In genomic region chr9:97411789-97412627, GRCh38 we compare ENCODE assay signal across 1 cellular context.
A peak's percentile ranks its signal among the peaks of the same experiment; 100 is the strongest.
TF ChIP-seq lines count a peak whose summit lies in the region.

Gene TDRD7 (plus strand): TSS chr9:97412096. CDS start chr9:97428466, 16,370 bp downstream.

TF ChIP-seq in GM12878, 131 proteins besides CTCF, POLR2A, EP300 and RAD21 (continued from another document):
- peak; percentile 74 for TF ChIP-seq SP1 (IDR thresholded peaks at IDR 0.05; ENCODE audit: low read depth, low read length)
- peak; percentile 82 for TF ChIP-seq TCF3 (IDR thresholded peaks at IDR 0.05; ENCODE audit: borderline replicate concordance, insufficient read depth, low read depth, low read length)
- TF ChIP-seq ZNF217 (IDR thresholded peaks at IDR 0.05) = peak; percentile 79
- TF ChIP-seq GATAD2B (conservative IDR thresholded peaks at IDR 0.05; ENCODE audit: low read depth) = peak; percentile 100
- TF ChIP-seq, protein P1, sequence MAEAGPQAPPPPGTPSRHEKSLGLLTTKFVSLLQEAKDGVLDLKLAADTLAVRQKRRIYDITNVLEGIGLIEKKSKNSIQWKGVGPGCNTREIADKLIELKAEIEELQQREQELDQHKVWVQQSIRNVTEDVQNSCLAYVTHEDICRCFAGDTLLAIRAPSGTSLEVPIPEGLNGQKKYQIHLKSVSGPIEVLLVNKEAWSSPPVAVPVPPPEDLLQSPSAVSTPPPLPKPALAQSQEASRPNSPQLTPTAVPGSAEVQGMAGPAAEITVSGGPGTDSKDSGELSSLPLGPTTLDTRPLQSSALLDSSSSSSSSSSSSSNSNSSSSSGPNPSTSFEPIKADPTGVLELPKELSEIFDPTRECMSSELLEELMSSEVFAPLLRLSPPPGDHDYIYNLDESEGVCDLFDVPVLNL (IDR thresholded peaks at IDR 0.05; ENCODE audit: low read depth, low read length) = 0 out of 2 replicates have a peak, but pooled peaks have one; percentile 25
- TF ChIP-seq, protein P2, sequence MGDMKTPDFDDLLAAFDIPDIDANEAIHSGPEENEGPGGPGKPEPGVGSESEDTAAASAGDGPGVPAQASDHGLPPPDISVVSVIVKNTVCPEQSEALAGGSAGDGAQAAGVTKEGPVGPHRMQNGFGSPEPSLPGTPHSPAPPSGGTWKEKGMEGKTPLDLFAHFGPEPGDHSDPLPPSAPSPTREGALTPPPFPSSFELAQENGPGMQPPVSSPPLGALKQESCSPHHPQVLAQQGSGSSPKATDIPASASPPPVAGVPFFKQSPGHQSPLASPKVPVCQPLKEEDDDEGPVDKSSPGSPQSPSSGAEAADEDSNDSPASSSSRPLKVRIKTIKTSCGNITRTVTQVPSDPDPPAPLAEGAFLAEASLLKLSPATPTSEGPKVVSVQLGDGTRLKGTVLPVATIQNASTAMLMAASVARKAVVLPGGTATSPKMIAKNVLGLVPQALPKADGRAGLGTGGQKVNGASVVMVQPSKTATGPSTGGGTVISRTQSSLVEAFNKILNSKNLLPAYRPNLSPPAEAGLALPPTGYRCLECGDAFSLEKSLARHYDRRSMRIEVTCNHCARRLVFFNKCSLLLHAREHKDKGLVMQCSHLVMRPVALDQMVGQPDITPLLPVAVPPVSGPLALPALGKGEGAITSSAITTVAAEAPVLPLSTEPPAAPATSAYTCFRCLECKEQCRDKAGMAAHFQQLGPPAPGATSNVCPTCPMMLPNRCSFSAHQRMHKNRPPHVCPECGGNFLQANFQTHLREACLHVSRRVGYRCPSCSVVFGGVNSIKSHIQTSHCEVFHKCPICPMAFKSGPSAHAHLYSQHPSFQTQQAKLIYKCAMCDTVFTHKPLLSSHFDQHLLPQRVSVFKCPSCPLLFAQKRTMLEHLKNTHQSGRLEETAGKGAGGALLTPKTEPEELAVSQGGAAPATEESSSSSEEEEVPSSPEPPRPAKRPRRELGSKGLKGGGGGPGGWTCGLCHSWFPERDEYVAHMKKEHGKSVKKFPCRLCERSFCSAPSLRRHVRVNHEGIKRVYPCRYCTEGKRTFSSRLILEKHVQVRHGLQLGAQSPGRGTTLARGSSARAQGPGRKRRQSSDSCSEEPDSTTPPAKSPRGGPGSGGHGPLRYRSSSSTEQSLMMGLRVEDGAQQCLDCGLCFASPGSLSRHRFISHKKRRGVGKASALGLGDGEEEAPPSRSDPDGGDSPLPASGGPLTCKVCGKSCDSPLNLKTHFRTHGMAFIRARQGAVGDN (IDR thresholded peaks at IDR 0.05) = peak; percentile 31; the same call in 1 of the 2 replicates
- TF ChIP-seq, protein P3, sequence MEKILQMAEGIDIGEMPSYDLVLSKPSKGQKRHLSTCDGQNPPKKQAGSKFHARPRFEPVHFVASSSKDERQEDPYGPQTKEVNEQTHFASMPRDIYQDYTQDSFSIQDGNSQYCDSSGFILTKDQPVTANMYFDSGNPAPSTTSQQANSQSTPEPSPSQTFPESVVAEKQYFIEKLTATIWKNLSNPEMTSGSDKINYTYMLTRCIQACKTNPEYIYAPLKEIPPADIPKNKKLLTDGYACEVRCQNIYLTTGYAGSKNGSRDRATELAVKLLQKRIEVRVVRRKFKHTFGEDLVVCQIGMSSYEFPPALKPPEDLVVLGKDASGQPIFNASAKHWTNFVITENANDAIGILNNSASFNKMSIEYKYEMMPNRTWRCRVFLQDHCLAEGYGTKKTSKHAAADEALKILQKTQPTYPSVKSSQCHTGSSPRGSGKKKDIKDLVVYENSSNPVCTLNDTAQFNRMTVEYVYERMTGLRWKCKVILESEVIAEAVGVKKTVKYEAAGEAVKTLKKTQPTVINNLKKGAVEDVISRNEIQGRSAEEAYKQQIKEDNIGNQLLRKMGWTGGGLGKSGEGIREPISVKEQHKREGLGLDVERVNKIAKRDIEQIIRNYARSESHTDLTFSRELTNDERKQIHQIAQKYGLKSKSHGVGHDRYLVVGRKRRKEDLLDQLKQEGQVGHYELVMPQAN (conservative IDR thresholded peaks at IDR 0.05) = no peak; the same call in 1 of the 2 replicates
- TF ChIP-seq MTA3 (IDR thresholded peaks at IDR 0.05; ENCODE audit: borderline replicate concordance, low read length) = peak; percentile 79; the same call in 1 of the 2 replicates
- peak; percentile 67 for TF ChIP-seq NRF1 (conservative IDR thresholded peaks at IDR 0.05; ENCODE audit: low read depth, low read length)
- TF ChIP-seq BACH1 (IDR thresholded peaks at IDR 0.05; ENCODE audit: borderline replicate concordance) = peak; percentile 100
- TF ChIP-seq ZNF24 (IDR thresholded peaks at IDR 0.05) = peak; percentile 69
- TF ChIP-seq, protein P4, sequence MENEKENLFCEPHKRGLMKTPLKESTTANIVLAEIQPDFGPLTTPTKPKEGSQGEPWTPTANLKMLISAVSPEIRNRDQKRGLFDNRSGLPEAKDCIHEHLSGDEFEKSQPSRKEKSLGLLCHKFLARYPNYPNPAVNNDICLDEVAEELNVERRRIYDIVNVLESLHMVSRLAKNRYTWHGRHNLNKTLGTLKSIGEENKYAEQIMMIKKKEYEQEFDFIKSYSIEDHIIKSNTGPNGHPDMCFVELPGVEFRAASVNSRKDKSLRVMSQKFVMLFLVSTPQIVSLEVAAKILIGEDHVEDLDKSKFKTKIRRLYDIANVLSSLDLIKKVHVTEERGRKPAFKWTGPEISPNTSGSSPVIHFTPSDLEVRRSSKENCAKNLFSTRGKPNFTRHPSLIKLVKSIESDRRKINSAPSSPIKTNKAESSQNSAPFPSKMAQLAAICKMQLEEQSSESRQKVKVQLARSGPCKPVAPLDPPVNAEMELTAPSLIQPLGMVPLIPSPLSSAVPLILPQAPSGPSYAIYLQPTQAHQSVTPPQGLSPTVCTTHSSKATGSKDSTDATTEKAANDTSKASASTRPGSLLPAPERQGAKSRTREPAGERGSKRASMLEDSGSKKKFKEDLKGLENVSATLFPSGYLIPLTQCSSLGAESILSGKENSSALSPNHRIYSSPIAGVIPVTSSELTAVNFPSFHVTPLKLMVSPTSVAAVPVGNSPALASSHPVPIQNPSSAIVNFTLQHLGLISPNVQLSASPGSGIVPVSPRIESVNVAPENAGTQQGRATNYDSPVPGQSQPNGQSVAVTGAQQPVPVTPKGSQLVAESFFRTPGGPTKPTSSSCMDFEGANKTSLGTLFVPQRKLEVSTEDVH (IDR thresholded peaks at IDR 0.05; ENCODE audit: low read depth, partially characterized antibody) = no peak
- TF ChIP-seq IRF4 (IDR thresholded peaks at IDR 0.05; ENCODE audit: low read depth, low read length) = 0 out of 2 replicates have a peak, but pooled peaks have one; percentile 42
- TF ChIP-seq EZH2 (IDR thresholded peaks at IDR 0.05; ENCODE audit: borderline replicate concordance, control insufficient read depth, low read depth, low read length) = no peak
- peak; percentile 65; the same call in 1 of the 2 replicates for TF ChIP-seq CREB1 (IDR thresholded peaks at IDR 0.05; ENCODE audit: low read depth)
- no peak for TF ChIP-seq RAD51 (IDR thresholded peaks at IDR 0.05)
- TF ChIP-seq FOXM1 (IDR thresholded peaks at IDR 0.05; ENCODE audit: low read depth, low read length) = peak; percentile 77
- no peak for TF ChIP-seq ESRRA (IDR thresholded peaks at IDR 0.05; ENCODE audit: low read length)
- no peak for TF ChIP-seq SUPT20H (IDR thresholded peaks at IDR 0.05; ENCODE audit: borderline replicate concordance, control insufficient read depth, low read depth, low read length)
- 0 out of 2 replicates have a peak, but pooled peaks have one; percentile 22 for TF ChIP-seq MXI1 (IDR thresholded peaks at IDR 0.05; ENCODE audit: low read depth, low read length)
- peak; percentile 65 for TF ChIP-seq EED (IDR thresholded peaks at IDR 0.05; ENCODE audit: low read depth)
- peak; percentile 62; the same call in 1 of the 2 replicates for TF ChIP-seq ZSCAN29 (IDR thresholded peaks at IDR 0.05)
